In the genomic region with DNA sequence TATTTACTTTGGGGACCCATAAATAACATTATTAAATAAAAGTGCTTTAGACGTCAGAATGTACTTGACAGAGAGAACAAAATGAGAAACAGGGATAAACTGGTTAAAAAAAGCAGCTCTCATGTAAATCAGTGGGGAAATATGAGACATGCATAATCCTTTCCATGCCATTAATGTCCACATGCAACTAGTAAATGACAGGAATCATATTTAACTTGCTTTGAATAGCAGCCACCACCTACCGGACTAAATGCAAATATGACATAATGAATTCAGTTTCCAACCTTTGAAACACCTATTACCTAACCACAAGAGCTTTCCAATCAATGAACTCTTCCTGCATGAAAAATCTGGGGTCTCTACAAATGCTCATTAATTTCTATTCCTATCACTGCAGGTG, we compare ENCODE assay signal across 1 cellular context.
TF ChIP-seq lines count a peak whose summit lies in the region.

No MANE protein-coding gene starts in this region.

TF ChIP-seq in HepG2, 621 proteins besides CTCF, POLR2A, EP300 and RAD21 (continued from another document):
- TF ChIP-seq, protein P1, sequence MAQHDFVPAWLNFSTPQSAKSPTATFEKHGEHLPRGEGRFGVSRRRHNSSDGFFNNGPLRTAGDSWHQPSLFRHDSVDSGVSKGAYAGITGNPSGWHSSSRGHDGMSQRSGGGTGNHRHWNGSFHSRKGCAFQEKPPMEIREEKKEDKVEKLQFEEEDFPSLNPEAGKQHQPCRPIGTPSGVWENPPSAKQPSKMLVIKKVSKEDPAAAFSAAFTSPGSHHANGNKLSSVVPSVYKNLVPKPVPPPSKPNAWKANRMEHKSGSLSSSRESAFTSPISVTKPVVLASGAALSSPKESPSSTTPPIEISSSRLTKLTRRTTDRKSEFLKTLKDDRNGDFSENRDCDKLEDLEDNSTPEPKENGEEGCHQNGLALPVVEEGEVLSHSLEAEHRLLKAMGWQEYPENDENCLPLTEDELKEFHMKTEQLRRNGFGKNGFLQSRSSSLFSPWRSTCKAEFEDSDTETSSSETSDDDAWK (CRISPR knock-in tag; IDR thresholded peaks at IDR 0.05) = no peak
- TF ChIP-seq, protein P2, sequence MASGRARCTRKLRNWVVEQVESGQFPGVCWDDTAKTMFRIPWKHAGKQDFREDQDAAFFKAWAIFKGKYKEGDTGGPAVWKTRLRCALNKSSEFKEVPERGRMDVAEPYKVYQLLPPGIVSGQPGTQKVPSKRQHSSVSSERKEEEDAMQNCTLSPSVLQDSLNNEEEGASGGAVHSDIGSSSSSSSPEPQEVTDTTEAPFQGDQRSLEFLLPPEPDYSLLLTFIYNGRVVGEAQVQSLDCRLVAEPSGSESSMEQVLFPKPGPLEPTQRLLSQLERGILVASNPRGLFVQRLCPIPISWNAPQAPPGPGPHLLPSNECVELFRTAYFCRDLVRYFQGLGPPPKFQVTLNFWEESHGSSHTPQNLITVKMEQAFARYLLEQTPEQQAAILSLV (CRISPR knock-in tag; IDR thresholded peaks at IDR 0.05; ENCODE audit: borderline replicate concordance) = no peak
- no peak for TF ChIP-seq PRMT3 (CRISPR knock-in tag; IDR thresholded peaks at IDR 0.05; ENCODE audit: borderline replicate concordance, low read depth)
